Comparison of ENCODE assay signal across 23 cellular contexts in genomic region chr12:19648173-19648572, GRCh38.
DNase-seq lines count a peak whose midpoint lies in the region; ATAC-seq and TF ChIP-seq lines count a peak whose summit lies in the region.
"Had no signal": no experiment of that assay in that cellular context is flagged by ENCODE, and none has a peak within 500 bp of the region (broad histone marks: within the 10 kb centered on the region; RNA-seq: fewer than 3 reads in every experiment).

No MANE protein-coding gene starts in this region.

- H3K27ac Mint-ChIP-seq in GM23338: no peak overlapping the region
- H3K27ac Mint-ChIP-seq: activated naive CD8-positive, alpha-beta T cell treated with anti-CD3 and anti-CD28 coated beads for 36 hours; CD4-positive, alpha-beta memory T cell had no signal

- H3K4me1 Mint-ChIP-seq in GM23338: peaks cover 10% of the 10 kb centered on the region
- H3K4me1 Mint-ChIP-seq: activated naive CD8-positive, alpha-beta T cell treated with anti-CD3 and anti-CD28 coated beads for 36 hours; CD4-positive, alpha-beta memory T cell had no signal

- DNase-seq in GM23338 (ENCODE audit: low spot score) (no peak), NOMO-1 treated with DMSO at 0.1 percent for 48 hours (lab: John Stamatoyannopoulos, UW; ENCODE audit: unreplicated experiment) (peak; percentile 83), dermis blood vessel endothelial cell (peak; percentile 54), osteoblast (ENCODE audit: insufficient read length, low spot score, missing footprints) (no peak), psoas muscle (no peak)
- DNase-seq: activated CD8-positive, alpha-beta memory T cell treated with anti-CD3 and anti-CD28 coated beads, Interleukin-2, amount 50 U/mL, for 48 hours; activated naive CD8-positive, alpha-beta T cell treated with anti-CD3 and anti-CD28 coated beads for 36 hours; CD4-positive, alpha-beta memory T cell; cerebellar nuclear complex; erythroblast; H7; kidney; NCI-H187; NCI-H226; NCI-H748 treated with DMSO at 0.1 percent for 48 hours; PC-9; SIG-M5; uterus had no signal

- ATAC-seq in GM23338: no peak
- ATAC-seq in psoas muscle: no peak
- ATAC-seq in activated CD4-positive, CD25-positive, alpha-beta regulatory T cell treated with anti-CD3 and anti-CD28 coated beads, Interleukin-2, amount 50 U/mL, for 24 hours: no peak
- no peak for ATAC-seq in SK-N-SH treated with all-trans-retinoic acid at 6 μM for 48 hours
- ATAC-seq in GM21390 (IDR thresholded peaks at IDR 0.05; ENCODE audit: unreplicated experiment): no peak

- H3K36me3 ChIP-seq in GM23338 (ENCODE audit: insufficient read depth) (0 out of 2 replicates have a peak, but pooled peaks cover 7% of the 10 kb centered on the region), osteoblast (ENCODE audit: insufficient read depth, low read length) (no peaks in the 10 kb centered on the region), psoas muscle (ENCODE audit: insufficient read depth in 1 of 2, low read depth in 1 of 2) (no peaks in the 10 kb centered on the region)
- H3K36me3 ChIP-seq: suprapubic skin, uterus had no signal

- H3K4me3 Mint-ChIP-seq in GM23338: no peak overlapping the region
- H3K4me3 Mint-ChIP-seq: activated naive CD8-positive, alpha-beta T cell treated with anti-CD3 and anti-CD28 coated beads for 36 hours; CD4-positive, alpha-beta memory T cell had no signal

- intact Hi-C loops in psoas muscle (cut with DNase I): no loop called here

- H3K79me2 ChIP-seq in GM23338 (replicated peaks; ENCODE audit: insufficient read depth) (no peaks in the 10 kb centered on the region), osteoblast (ENCODE audit: insufficient read depth, low read length) (no peaks in the 10 kb centered on the region)

- peaks cover 4% of the 10 kb centered on the region for H3K27me3 Mint-ChIP-seq in GM23338 (ENCODE audit: insufficient read depth, low read depth, poor library complexity)
- H3K27me3 Mint-ChIP-seq: activated naive CD8-positive, alpha-beta T cell treated with anti-CD3 and anti-CD28 coated beads for 36 hours; CD4-positive, alpha-beta memory T cell had no signal

- H3K36me3 Mint-ChIP-seq in GM23338 (ENCODE audit: low read depth): peaks cover 15% of the 10 kb centered on the region

- H2AFZ ChIP-seq in GM23338 (peak overlapping the region; percentile 45; the same call in 1 of the 2 replicates), osteoblast (ENCODE audit: low read length) (peak overlapping the region; percentile 15)
- H2AFZ ChIP-seq: PC-9 had no signal

- no peaks in the 10 kb centered on the region; the same call in 1 of the 2 replicates for H3K9me2 ChIP-seq in GM23338 (ENCODE audit: insufficient read depth)

- H3K27ac ChIP-seq in GM23338 (ENCODE audit: low read depth) (no peak overlapping the region), osteoblast (ENCODE audit: low read depth, low read length) (no peak overlapping the region), psoas muscle (no peak overlapping the region)
- H3K27ac ChIP-seq: PC-9, suprapubic skin had no signal

- H3F3A ChIP-seq in GM23338 (replicated peaks; ENCODE audit: low read depth): no peaks in the 10 kb centered on the region

- H3K9me3 Mint-ChIP-seq in GM23338: peaks cover 14% of the 10 kb centered on the region

- H3K4me1 ChIP-seq in GM23338 (ENCODE audit: insufficient read depth) (0 out of 2 replicates have a peak, but pooled peaks cover 6% of the 10 kb centered on the region), osteoblast (ENCODE audit: insufficient read depth, low read length) (peaks cover 6% of the 10 kb centered on the region), psoas muscle (no peaks in the 10 kb centered on the region)
- H3K4me1 ChIP-seq: suprapubic skin, uterus had no signal

- TF ChIP-seq CTCF in GM23338 (conservative IDR thresholded peaks at IDR 0.05; ENCODE audit: low read depth in 2 of 2) (0 out of 4 replicates have a peak, but pooled peaks of 1 of the 2 experiments have one; percentile 7), osteoblast (IDR thresholded peaks at IDR 0.05; ENCODE audit: extremely low read depth, low read depth, low read length) (no peak), psoas muscle (IDR thresholded peaks at IDR 0.05) (no peak)

- H3K9me3 ChIP-seq in osteoblast (ENCODE audit: low read depth, low read length) (no peaks in the 10 kb centered on the region), psoas muscle (no peaks in the 10 kb centered on the region)
- H3K9me3 ChIP-seq: suprapubic skin, uterus had no signal

- H3K27me3 ChIP-seq in GM23338 (ENCODE audit: insufficient read depth) (no peaks in the 10 kb centered on the region), osteoblast (ENCODE audit: insufficient read depth, low read length) (no peaks in the 10 kb centered on the region), psoas muscle (ENCODE audit: insufficient read depth in 3 of 3, low read length in 2 of 3) (no peaks in the 10 kb centered on the region)
- H3K27me3 ChIP-seq: suprapubic skin, uterus had no signal

- H3K4me2 ChIP-seq in GM23338: no peak overlapping the region
- no peak overlapping the region for H3K4me2 ChIP-seq in osteoblast (ENCODE audit: insufficient read depth, low read length)
- H3K4me2 ChIP-seq: PC-9 had no signal

- H3K4me3 ChIP-seq in GM23338 (no peak overlapping the region), osteoblast (ENCODE audit: insufficient read depth, low read length) (no peak overlapping the region), psoas muscle (no peak overlapping the region)
- H3K4me3 ChIP-seq: lung, PC-9, suprapubic skin, uterus had no signal

- no peaks in the 10 kb centered on the region for H4K20me1 ChIP-seq in GM23338 (replicated peaks; ENCODE audit: insufficient read depth)
- H4K20me1 ChIP-seq in osteoblast (ENCODE audit: insufficient read depth, low read length): no peaks in the 10 kb centered on the region

- 32 to 33% (median 33%) methylated on average over 6 of the region's 6 CpGs for WGBS in psoas muscle, 3 donors

TF ChIP-seq in GM23338, 12 proteins besides CTCF, POLR2A, EP300 and RAD21:
- TF ChIP-seq JUNB (IDR thresholded peaks at IDR 0.05; ENCODE audit: unreplicated experiment) (no peak), EZH2phosphoT487 (IDR thresholded peaks at IDR 0.05; ENCODE audit: unreplicated experiment) (no peak)

TF ChIP-seq in SK-N-SH treated with all-trans-retinoic acid at 6 μM for 48 hours, 23 proteins besides CTCF, POLR2A, EP300 and RAD21:
- TF ChIP-seq GLIS3 (CRISPR knock-in tag; IDR thresholded peaks at IDR 0.05): no peak
- no peak for TF ChIP-seq ZC3H10 (CRISPR knock-in tag; IDR thresholded peaks at IDR 0.05)
- no peak for TF ChIP-seq ZFP30 (CRISPR knock-in tag; IDR thresholded peaks at IDR 0.05)
- TF ChIP-seq CSRNP3 (CRISPR knock-in tag; IDR thresholded peaks at IDR 0.05): no peak
- TF ChIP-seq, protein P1, sequence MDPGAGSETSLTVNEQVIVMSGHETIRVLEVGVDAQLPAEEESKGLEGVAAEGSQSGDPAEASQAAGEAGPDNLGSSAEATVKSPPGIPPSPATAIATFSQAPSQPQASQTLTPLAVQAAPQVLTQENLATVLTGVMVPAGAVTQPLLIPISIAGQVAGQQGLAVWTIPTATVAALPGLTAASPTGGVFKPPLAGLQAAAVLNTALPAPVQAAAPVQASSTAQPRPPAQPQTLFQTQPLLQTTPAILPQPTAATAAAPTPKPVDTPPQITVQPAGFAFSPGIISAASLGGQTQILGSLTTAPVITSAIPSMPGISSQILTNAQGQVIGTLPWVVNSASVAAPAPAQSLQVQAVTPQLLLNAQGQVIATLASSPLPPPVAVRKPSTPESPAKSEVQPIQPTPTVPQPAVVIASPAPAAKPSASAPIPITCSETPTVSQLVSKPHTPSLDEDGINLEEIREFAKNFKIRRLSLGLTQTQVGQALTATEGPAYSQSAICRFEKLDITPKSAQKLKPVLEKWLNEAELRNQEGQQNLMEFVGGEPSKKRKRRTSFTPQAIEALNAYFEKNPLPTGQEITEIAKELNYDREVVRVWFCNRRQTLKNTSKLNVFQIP (CRISPR knock-in tag; IDR thresholded peaks at IDR 0.05; ENCODE audit: borderline replicate concordance, low read depth): no peak

Comparison
In these comparisons a context has a peak if more than half of its experiments do, and no peak if none do; other contexts are left out.
1. DNase-seq: peak in NOMO-1 treated with DMSO at 0.1 percent for 48 hours (single experiment) and dermis blood vessel endothelial cell (single experiment); none in GM23338 (single experiment), osteoblast (single experiment) and psoas muscle (0 of 2).